Comparison of ENCODE assay signal across 14 cellular contexts in the genomic region with DNA sequence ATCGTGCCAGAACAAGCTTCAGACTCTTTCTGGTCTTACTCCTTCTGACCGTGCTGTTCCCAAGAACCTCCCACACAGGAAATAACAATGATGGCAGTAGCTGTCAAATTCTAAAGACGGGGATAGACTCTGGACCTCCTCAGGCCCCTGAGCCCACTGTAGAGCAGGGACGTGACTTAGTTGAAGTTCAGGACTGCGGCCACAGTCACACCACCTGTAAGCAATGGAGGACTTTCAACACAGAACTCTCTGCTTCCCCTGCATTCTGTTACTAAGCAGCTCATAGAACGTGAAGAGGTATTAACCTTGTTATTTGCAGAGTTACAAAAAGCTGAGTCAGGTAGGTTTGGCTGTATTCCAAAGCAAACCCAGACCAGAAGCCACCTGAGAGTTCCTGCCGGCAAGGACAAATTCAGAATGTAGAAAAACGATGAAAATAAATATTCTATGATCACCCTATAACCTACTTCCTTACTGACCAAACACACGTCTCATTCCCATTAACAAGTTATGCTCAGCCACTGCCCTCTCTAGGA. TPM values are rescaled to one million over a fixed set of nuclear protein-coding genes. Genes with fewer than 3 reads are reported as not detected.
DNase-seq lines count a peak whose midpoint lies in the region; ATAC-seq, FAIRE-seq and TF ChIP-seq lines count a peak whose summit lies in the region.
"Had no signal": no experiment of that assay in that cellular context is flagged by ENCODE, and none has a peak within 500 bp of the region (broad histone marks: within the 10 kb centered on the region; RNA-seq: fewer than 3 reads in every experiment).

No MANE protein-coding gene starts in this region.

- H3K27ac ChIP-seq in endothelial cell of umbilical vein (ENCODE audit: insufficient read depth, low read depth, low read length), result peak overlapping the region; percentile 8
- no peak overlapping the region for H3K27ac ChIP-seq in parathyroid adenoma
- no peak overlapping the region for H3K27ac ChIP-seq in tibial artery
- H3K27ac ChIP-seq: SK-N-MC had no signal

- H3K4me2 ChIP-seq in endothelial cell of umbilical vein (ENCODE audit: insufficient read depth, low read length) (no peak overlapping the region), parathyroid adenoma (ENCODE audit: low read length) (no peak overlapping the region)

- H3K36me3 ChIP-seq in endothelial cell of umbilical vein (ENCODE audit: control insufficient read depth in 2 of 2, extremely low read depth in 1 of 2, insufficient read depth in 2 of 2, low read length in 2 of 2) (no peaks in the 10 kb centered on the region), parathyroid adenoma (ENCODE audit: control insufficient read depth, insufficient read depth, low read length) (no peaks in the 10 kb centered on the region), tibial artery (no peaks in the 10 kb centered on the region)

- H3K9me1 ChIP-seq in endothelial cell of umbilical vein (replicated peaks; ENCODE audit: control insufficient read depth, extremely low read depth, insufficient read depth, low read length), result no peaks in the 10 kb centered on the region

- intact Hi-C loops in endothelial cell of umbilical vein (cut with micrococcal nuclease), result no loop called here
- intact Hi-C loops in tibial artery (cut with DNase I; ENCODE audit: low total_unique reads), result no loop called here
- intact Hi-C loops in activated CD4-positive, alpha-beta memory T cell treated with anti-CD3 and anti-CD28 coated beads for 36 hours (cut with micrococcal nuclease), result no loop called here

- no peak for TF ChIP-seq CTCF in endothelial cell of umbilical vein (IDR thresholded peaks at IDR 0.05; ENCODE audit: extremely low read depth in 1 of 2, insufficient read depth in 1 of 2, low read depth in 1 of 2, low read length in 2 of 2)
- TF ChIP-seq CTCF in parathyroid adenoma (IDR thresholded peaks at IDR 0.05), result no peak
- TF ChIP-seq CTCF in tibial artery (IDR thresholded peaks at IDR 0.05), result no peak

- peaks cover 1% of the 10 kb centered on the region for H3K36me3 Mint-ChIP-seq in activated CD4-positive, alpha-beta memory T cell treated with anti-CD3 and anti-CD28 coated beads for 36 hours

- H3K79me2 ChIP-seq in endothelial cell of umbilical vein (ENCODE audit: control insufficient read depth, insufficient read depth, low read length) (no peaks in the 10 kb centered on the region), parathyroid adenoma (no peaks in the 10 kb centered on the region)

- H3K4me3 ChIP-seq in endothelial cell of umbilical vein (replicated peaks in 1 of 3; ENCODE audit: insufficient read depth in 1 of 3, low read depth in 1 of 3, low read length in 3 of 3), result no peak overlapping the region
- no peak overlapping the region for H3K4me3 ChIP-seq in parathyroid adenoma (ENCODE audit: low read depth, low read length)
- no peak overlapping the region for H3K4me3 ChIP-seq in tibial artery
- H3K4me3 ChIP-seq: SK-N-MC had no signal

- no peaks in the 10 kb centered on the region for H3K27me3 Mint-ChIP-seq in activated CD4-positive, alpha-beta memory T cell treated with anti-CD3 and anti-CD28 coated beads for 36 hours
- H3K27me3 Mint-ChIP-seq: activated CD4-positive, alpha-beta memory T cell treated with anti-CD3 and anti-CD28 coated beads, Interleukin-2, amount 10 ng/mL, durations not matched to agents 7 days and 5 days had no signal

- H2AFZ ChIP-seq in endothelial cell of umbilical vein (ENCODE audit: low read depth, low read length) (peak overlapping the region; percentile 93), parathyroid adenoma (peak overlapping the region; percentile 28)

- H3K9ac ChIP-seq in endothelial cell of umbilical vein (replicated peaks; ENCODE audit: extremely low read depth, insufficient read depth, low read length) (no peak overlapping the region), parathyroid adenoma (no peak overlapping the region)

- POLR2A ChIA-PET in endothelial cell of umbilical vein (lab: Charles Lee), result interaction anchor here (0.6 kb wide), 1 partner anchor 13 kb away, joined by 3 read pairs; no protein-coding TSS in a partner anchor
- POLR2A ChIA-PET in activated CD4-positive, alpha-beta memory T cell treated with anti-CD3 and anti-CD28 coated beads for 36 hours (lab: Charles Lee), result interaction anchor here (1.5 kb wide), 1 partner anchor 14 kb away, joined by 6 read pairs; no protein-coding TSS in a partner anchor

- H3K4me1 ChIP-seq in endothelial cell of umbilical vein (ENCODE audit: control insufficient read depth, extremely low read depth, insufficient read depth, low read length) (peaks cover 6% of the 10 kb centered on the region), parathyroid adenoma (no peaks in the 10 kb centered on the region), tibial artery (no peaks in the 10 kb centered on the region)

- H3K4me1 Mint-ChIP-seq in activated CD4-positive, alpha-beta memory T cell treated with anti-CD3 and anti-CD28 coated beads for 36 hours (ENCODE audit: low read depth), result peaks cover 15% of the 10 kb centered on the region

- no peaks in the 10 kb centered on the region for H4K20me1 ChIP-seq in endothelial cell of umbilical vein (replicated peaks; ENCODE audit: control insufficient read depth, extremely low read depth, insufficient read depth, low read length)

- peak; percentile 86 for DNase-seq in DMS79 (lab: John Stamatoyannopoulos, UW)
- DNase-seq in NCI-H345 treated with DMSO at 0.1 percent for 48 hours (lab: John Stamatoyannopoulos, UW; ENCODE audit: unreplicated experiment), result peak; percentile 42
- DNase-seq in endothelial cell of umbilical vein (ENCODE audit: low read depth, low spot score), result no peak
- DNase-seq in tibial artery, result no peak
- DNase-seq in NCI-H2171 treated with DMSO at 0.1 percent for 48 hours (lab: John Stamatoyannopoulos, UW), result no peak
- no peak for DNase-seq in activated CD4-positive, alpha-beta memory T cell treated with anti-CD3 and anti-CD28 coated beads for 36 hours
- DNase-seq: activated CD4-positive, alpha-beta memory T cell treated with anti-CD3 and anti-CD28 coated beads, Interleukin-2, amount 10 ng/mL, durations not matched to agents 7 days and 5 days; left cardiac atrium; MV-4-11; retina had no signal

- H3K27me3 ChIP-seq in endothelial cell of umbilical vein (ENCODE audit: control insufficient read depth in 2 of 2, insufficient read depth in 2 of 2, low read length in 2 of 2) (no peaks in the 10 kb centered on the region), parathyroid adenoma (ENCODE audit: control insufficient read depth, insufficient read depth, low read length) (no peaks in the 10 kb centered on the region), tibial artery (no peaks in the 10 kb centered on the region)

- CTCF ChIA-PET in endothelial cell of umbilical vein (lab: Charles Lee), result no interaction called here
- CTCF ChIA-PET in activated CD4-positive, alpha-beta memory T cell treated with anti-CD3 and anti-CD28 coated beads for 36 hours (lab: Charles Lee), result no interaction called here

- no peak overlapping the region for H3K4me3 Mint-ChIP-seq in activated CD4-positive, alpha-beta memory T cell treated with anti-CD3 and anti-CD28 coated beads for 36 hours
- H3K4me3 Mint-ChIP-seq: activated CD4-positive, alpha-beta memory T cell treated with anti-CD3 and anti-CD28 coated beads, Interleukin-2, amount 10 ng/mL, durations not matched to agents 7 days and 5 days had no signal

- no TSS peak for BruUV-seq in endothelial cell of umbilical vein (replicated peaks; lab: Mats Ljungman, UMichigan)

- H3K9me3 ChIP-seq in endothelial cell of umbilical vein (replicated peaks; ENCODE audit: control insufficient read depth, insufficient read depth, low read length) (no peaks in the 10 kb centered on the region), parathyroid adenoma (ENCODE audit: control insufficient read depth, low read length) (no peaks in the 10 kb centered on the region), tibial artery (no peaks in the 10 kb centered on the region)

- FAIRE-seq in endothelial cell of umbilical vein (lab: Jason Lieb, UNC), result no peak
- FAIRE-seq: D721Med had no signal

- no peak overlapping the region for H3K27ac Mint-ChIP-seq in activated CD4-positive, alpha-beta memory T cell treated with anti-CD3 and anti-CD28 coated beads for 36 hours
- H3K27ac Mint-ChIP-seq: activated CD4-positive, alpha-beta memory T cell treated with anti-CD3 and anti-CD28 coated beads, Interleukin-2, amount 10 ng/mL, durations not matched to agents 7 days and 5 days had no signal

- TF ChIP-seq POLR2A in endothelial cell of umbilical vein (IDR thresholded peaks at IDR 0.05; ENCODE audit: low read depth, low read length), result no peak

- ATAC-seq in GM18861 (IDR thresholded peaks at IDR 0.05; ENCODE audit: unreplicated experiment), result no peak
- ATAC-seq: left cardiac atrium had no signal

- no peaks in the 10 kb centered on the region for H3K9me3 Mint-ChIP-seq in activated CD4-positive, alpha-beta memory T cell treated with anti-CD3 and anti-CD28 coated beads for 36 hours
- H3K9me3 Mint-ChIP-seq: activated CD4-positive, alpha-beta memory T cell treated with anti-CD3 and anti-CD28 coated beads, Interleukin-2, amount 10 ng/mL, durations not matched to agents 7 days and 5 days had no signal

- dilution Hi-C loops in endothelial cell of umbilical vein (cut with MboI; ENCODE audit: extremely low pct_ligation_motif_present, low sequenced_read_pairs), result no loop called here

TF ChIP-seq in endothelial cell of umbilical vein, 7 proteins besides CTCF, POLR2A, EP300 and RAD21:
- TF ChIP-seq POLR2AphosphoS5 (IDR thresholded peaks at IDR 0.05; ENCODE audit: insufficient read depth, low read depth, low read length), result no peak
- TF ChIP-seq GATA2 (IDR thresholded peaks at IDR 0.05; ENCODE audit: insufficient read depth, insufficient read length, low read depth, low read length), result no peak
- no peak for TF ChIP-seq EZH2 (IDR thresholded peaks at IDR 0.05; ENCODE audit: borderline replicate concordance, low read depth, low read length, severe bottlenecking)
- TF ChIP-seq MYC (IDR thresholded peaks at IDR 0.05; ENCODE audit: low read depth, low read length), result no peak
- TF ChIP-seq, protein P1, sequence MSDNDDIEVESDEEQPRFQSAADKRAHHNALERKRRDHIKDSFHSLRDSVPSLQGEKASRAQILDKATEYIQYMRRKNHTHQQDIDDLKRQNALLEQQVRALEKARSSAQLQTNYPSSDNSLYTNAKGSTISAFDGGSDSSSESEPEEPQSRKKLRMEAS (IDR thresholded peaks at IDR 0.05; ENCODE audit: insufficient read depth, insufficient read length), result no peak

RNA-seq across cellular contexts. Expression of a gene that starts 12.7 kb away (rescaled TPM):
- total RNA-seq in endothelial cell of umbilical vein, result not detected in 2 replicates
- polyA plus RNA-seq in endothelial cell of umbilical vein, result 0.08 and 0.18 TPM in 2 replicates
- polyA plus RNA-seq in endothelial cell of umbilical vein (2011; cell fraction: cytosol; rRNA removed), result 0.10 TPM in 1 of 2 replicates, not detected in the other
- polyA plus RNA-seq in endothelial cell of umbilical vein (2011; cell fraction: nucleus; rRNA removed), result not detected in 2 replicates
- polyA plus RNA-seq in endothelial cell of umbilical vein (2012), result 0.16 and 0.64 TPM in 2 replicates
- polyA minus RNA-seq in endothelial cell of umbilical vein, result 0.39 TPM in 1 of 2 replicates, not detected in the other
- 5.9 TPM for polyA minus RNA-seq in endothelial cell of umbilical vein (2011; cell fraction: cytosol; rRNA and poly(A)+ RNA removed)
- polyA minus RNA-seq in endothelial cell of umbilical vein (2011; cell fraction: nucleus; rRNA and poly(A)+ RNA removed), result not detected in 2 replicates
- total RNA-seq in activated CD4-positive, alpha-beta memory T cell treated with anti-CD3 and anti-CD28 coated beads for 36 hours, result 1 to 10 TPM; 4.9 to 5.8 TPM
- total RNA-seq: left cardiac atrium had no signal

Comparison
In these comparisons a context has a peak if more than half of its experiments do, and no peak if none do; other contexts are left out.
1. DNase-seq: peak in DMS79 (single experiment) and NCI-H345 treated with DMSO at 0.1 percent for 48 hours (single experiment); none in endothelial cell of umbilical vein (single experiment), tibial artery (0 of 2), NCI-H2171 treated with DMSO at 0.1 percent for 48 hours (single experiment) and activated CD4-positive, alpha-beta memory T cell treated with anti-CD3 and anti-CD28 coated beads for 36 hours (single experiment).